In genomic region chr1:112257043-112257835, GRCh38 we compare ENCODE assay signal across 1 cellular context.
TF ChIP-seq lines count a peak whose summit lies in the region.

No MANE protein-coding gene starts in this region.

TF ChIP-seq in HepG2, 621 proteins besides CTCF, POLR2A, EP300 and RAD21 (continued from another document):
- TF ChIP-seq THAP9 (CRISPR knock-in tag; IDR thresholded peaks at IDR 0.05; ENCODE audit: borderline replicate concordance) (no peak), MYPOP (CRISPR knock-in tag; IDR thresholded peaks at IDR 0.05) (no peak)
